Comparison of ENCODE assay signal across 1 cellular context in genomic region chr3:194749631-194750271, GRCh38.
A peak's percentile ranks its signal among the peaks of the same experiment; 100 is the strongest.
TF ChIP-seq lines count a peak whose summit lies in the region.

No MANE protein-coding gene starts in this region.

TF ChIP-seq in HepG2, 621 proteins besides CTCF, POLR2A, EP300 and RAD21 (continued from another document and continues in another):
- TF ChIP-seq ELF3 (CRISPR knock-in tag; IDR thresholded peaks at IDR 0.05): peak; percentile 80; the same call in 1 of the 2 replicates
- no peak for TF ChIP-seq THYN1 (CRISPR knock-in tag; IDR thresholded peaks at IDR 0.05; ENCODE audit: borderline replicate concordance, low read depth)
- TF ChIP-seq TARDBP (CRISPR knock-in tag; IDR thresholded peaks at IDR 0.05): peak; percentile 87; the same call in 1 of the 2 replicates
- TF ChIP-seq ATF6 (CRISPR knock-in tag; conservative IDR thresholded peaks at IDR 0.05): no peak
- TF ChIP-seq ZBED4 (CRISPR knock-in tag; IDR thresholded peaks at IDR 0.05; ENCODE audit: borderline replicate concordance): peak; percentile 65; the same call in 1 of the 2 replicates
- no peak for TF ChIP-seq LCORL (IDR thresholded peaks at IDR 0.05)
- peak; percentile 65 for TF ChIP-seq LCORL (CRISPR knock-in tag; IDR thresholded peaks at IDR 0.05)
- peak; percentile 81; the same call in 1 of the 2 replicates for TF ChIP-seq ZFP36L1 (CRISPR knock-in tag; IDR thresholded peaks at IDR 0.05)
- TF ChIP-seq CCDC6 (CRISPR knock-in tag; IDR thresholded peaks at IDR 0.05): peak; percentile 73; the same call in 1 of the 2 replicates
- peak; percentile 64; the same call in 1 of the 2 replicates for TF ChIP-seq HOMEZ (CRISPR knock-in tag; IDR thresholded peaks at IDR 0.05; ENCODE audit: low read depth)
- peak; percentile 76 for TF ChIP-seq KAT8 (CRISPR knock-in tag; IDR thresholded peaks at IDR 0.05)
- no peak for TF ChIP-seq MYNN (CRISPR knock-in tag; IDR thresholded peaks at IDR 0.05; ENCODE audit: low read depth)
- peak; percentile 77 for TF ChIP-seq NR2F2 (IDR thresholded peaks at IDR 0.05; ENCODE audit: borderline replicate concordance, low read depth)
- TF ChIP-seq HNF1B (CRISPR knock-in tag; IDR thresholded peaks at IDR 0.05): peak; percentile 96
- TF ChIP-seq RARG (CRISPR knock-in tag; IDR thresholded peaks at IDR 0.05; ENCODE audit: low read depth): no peak
- no peak for TF ChIP-seq ETS1 (CRISPR knock-in tag; IDR thresholded peaks at IDR 0.05)
- peak; percentile 46 for TF ChIP-seq USF2 (IDR thresholded peaks at IDR 0.05; ENCODE audit: low read depth, low read length)
- no peak; the same call in 1 of the 2 replicates for TF ChIP-seq USF2 (CRISPR knock-in tag; IDR thresholded peaks at IDR 0.05; ENCODE audit: borderline replicate concordance)
- no peak for TF ChIP-seq ZNF326 (CRISPR knock-in tag; IDR thresholded peaks at IDR 0.05; ENCODE audit: borderline replicate concordance)
- peak; percentile 51; the same call in 1 of the 2 replicates for TF ChIP-seq PATZ1 (CRISPR knock-in tag; IDR thresholded peaks at IDR 0.05)
- peak; percentile 92; the same call in 1 of the 2 replicates for TF ChIP-seq ZNF34 (CRISPR knock-in tag; IDR thresholded peaks at IDR 0.05; ENCODE audit: borderline replicate concordance)
- TF ChIP-seq ZHX2 (IDR thresholded peaks at IDR 0.05; ENCODE audit: low read depth): no peak
- no peak for TF ChIP-seq ZHX2 (CRISPR knock-in tag; IDR thresholded peaks at IDR 0.05; ENCODE audit: borderline replicate concordance)
- TF ChIP-seq DBP (CRISPR knock-in tag; IDR thresholded peaks at IDR 0.05; ENCODE audit: not compliant biosample characterization): no peak
- TF ChIP-seq PPARG (CRISPR knock-in tag; conservative IDR thresholded peaks at IDR 0.05): 0 out of 2 replicates have a peak, but pooled peaks have one; percentile 37
